ENCODE assay signal across 30 cellular contexts in the genomic region with DNA sequence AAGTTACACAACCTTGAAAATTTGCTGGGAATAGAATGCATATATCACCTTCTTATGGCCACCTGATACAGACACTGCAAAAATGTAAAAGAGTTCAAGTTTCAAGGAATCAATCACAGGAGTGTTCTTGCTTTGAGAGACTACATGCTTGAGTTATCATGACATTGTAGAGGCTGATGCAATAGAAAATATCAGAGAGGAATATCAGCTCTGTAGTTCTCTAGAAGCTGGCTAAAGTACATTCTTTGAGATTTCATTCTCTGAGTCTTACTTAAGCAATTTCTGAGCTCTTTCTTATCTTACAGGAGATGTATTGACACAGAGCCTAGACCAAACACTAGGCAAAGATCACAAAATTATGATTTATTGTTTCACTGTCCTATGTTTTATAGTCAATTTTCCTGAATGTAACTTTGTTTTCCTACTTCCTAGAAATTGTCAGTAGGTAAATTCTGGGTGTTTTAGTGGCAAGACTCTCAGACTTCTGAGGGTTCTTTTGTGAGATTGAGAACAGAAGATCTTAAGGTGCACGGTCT.
DNase-seq lines count a peak whose midpoint lies in the region; ATAC-seq, FAIRE-seq and TF ChIP-seq lines count a peak whose summit lies in the region.
"Had no signal": no experiment of that assay in that cellular context is flagged by ENCODE, and none has a peak within 500 bp of the region (broad histone marks: within the 10 kb centered on the region; RNA-seq: fewer than 3 reads in every experiment).

No MANE protein-coding gene starts in this region.

- H3K79me2 ChIP-seq in mammary epithelial cell (ENCODE audit: insufficient read depth, low read length) (no peaks in the 10 kb centered on the region), H1 (ENCODE audit: control insufficient read depth in 1 of 2, insufficient read depth in 2 of 2, low read length in 2 of 2) (no peaks in the 10 kb centered on the region)

- H3K27ac Mint-ChIP-seq in MCF 10A (ENCODE audit: low read depth, unreplicated experiment) = peak overlapping the region; percentile 26
- H3K27ac Mint-ChIP-seq: activated naive CD8-positive, alpha-beta T cell treated with anti-CD3 and anti-CD28 coated beads, Interleukin-2, amount 50 U/mL, for 24 hours; activated T-cell treated with anti-CD3 and anti-CD28 coated beads, Interleukin-2, amount 50 U/mL, for 72 hours; brain; CD4-positive, CD25-positive, alpha-beta regulatory T cell; naive thymus-derived CD4-positive, alpha-beta T cell had no signal

- no peaks in the 10 kb centered on the region for H3K79me1 ChIP-seq in H1 (ENCODE audit: low read depth, low read length)

- WGBS in mammary epithelial cell (ENCODE audit: low coverage, missing lambda C conversion rate) = 92% methylated on average over 1 of the region's 1 CpG
- WGBS in H1 (ENCODE audit: extremely low coverage in 1 of 2, insufficient coverage in 1 of 2, insufficient read length in 1 of 2, insufficient replicate concordance in 2 of 2, low coverage in 1 of 2, low lambda C conversion rate in 2 of 2, missing lambda C conversion rate in 1 of 2), 2 experiments = 94% methylated on average over 1 of the region's 1 CpG; no CpG with 5 or more reads in 1 of the 2 experiments
- WGBS in aorta, 2 donors = 90 to 95% methylated on average over 1 of the region's 1 CpG
- 88 to 95% (median 94%) methylated on average over 1 of the region's 1 CpG for WGBS in small intestine, 3 donors

- H2BK5ac ChIP-seq in H1 (ENCODE audit: low read depth, low read length) = no peak overlapping the region

- POLR2A ChIA-PET in MCF 10A (lab: Yijun Ruan, JAX) (interaction anchor here (0.6 kb wide), 1 partner anchor 10 kb away, joined by 3 read pairs; no protein-coding TSS in a partner anchor), H1 (lab: Charles Lee; ENCODE audit: partially characterized antibody) (no interaction called here)

- no peak overlapping the region for H3K4me3 Mint-ChIP-seq in MCF 10A (ENCODE audit: unreplicated experiment)
- H3K4me3 Mint-ChIP-seq: activated naive CD8-positive, alpha-beta T cell treated with anti-CD3 and anti-CD28 coated beads, Interleukin-2, amount 50 U/mL, for 24 hours; activated T-cell treated with anti-CD3 and anti-CD28 coated beads, Interleukin-2, amount 50 U/mL, for 72 hours; brain; CD4-positive, CD25-positive, alpha-beta regulatory T cell; naive thymus-derived CD4-positive, alpha-beta T cell had no signal

- no peak overlapping the region for H4K5ac ChIP-seq in H1 (ENCODE audit: insufficient read length, low read depth, low read length)

- TF ChIP-seq RAD21 in H1 (IDR thresholded peaks at IDR 0.05 in 1 of 2, conservative IDR thresholded peaks at IDR 0.05 in 1 of 2; ENCODE audit: low read depth in 2 of 2, low read length in 2 of 2) = no peak

- no peaks in the 10 kb centered on the region for H3K9me3 Mint-ChIP-seq in MCF 10A (ENCODE audit: unreplicated experiment)
- H3K9me3 Mint-ChIP-seq: activated naive CD8-positive, alpha-beta T cell treated with anti-CD3 and anti-CD28 coated beads, Interleukin-2, amount 50 U/mL, for 24 hours; activated T-cell treated with anti-CD3 and anti-CD28 coated beads, Interleukin-2, amount 50 U/mL, for 72 hours; brain had no signal

- no peak overlapping the region for H3K27ac ChIP-seq in mammary epithelial cell (ENCODE audit: insufficient read depth, low read depth, low read length)
- H3K27ac ChIP-seq in H1 (ENCODE audit: low read depth, low read length) = no peak overlapping the region
- H3K27ac ChIP-seq in aorta (ENCODE audit: low read depth in 1 of 2, low read length in 2 of 2) = no peak overlapping the region
- no peak overlapping the region for H3K27ac ChIP-seq in small intestine (ENCODE audit: low read depth in 1 of 2, low read length in 1 of 2)
- H3K27ac ChIP-seq: psoas muscle, sigmoid colon, thyroid gland had no signal

- no TSS peak for BruUV-seq in MCF 10A (replicated peaks; lab: Mats Ljungman, UMichigan)
- BruUV-seq in mammary epithelial cell (replicated peaks; lab: Mats Ljungman, UMichigan) = no TSS peak

- FAIRE-seq in H1 (lab: Jason Lieb, UNC) (no peak), small intestine (lab: Jason Lieb, UNC) (no peak)
- FAIRE-seq: GM19239 had no signal

- H3K9ac ChIP-seq in mammary epithelial cell (ENCODE audit: insufficient read depth, low read length) (no peak overlapping the region), H1 (replicated peaks in 1 of 4; ENCODE audit: extremely low read depth in 1 of 4, low read depth in 3 of 4, low read length in 3 of 4) (no peak overlapping the region)

- dilution Hi-C loops in mammary epithelial cell (cut with HindIII; ENCODE audit: low sequenced_read_pairs) = no loop called here

- H3K27me3 Mint-ChIP-seq in MCF 10A (ENCODE audit: insufficient read depth, unreplicated experiment) = no peaks in the 10 kb centered on the region

- TF ChIP-seq CTCF in MCF 10A (IDR thresholded peaks at IDR 0.05; ENCODE audit: unreplicated experiment) (no peak), mammary epithelial cell (conservative IDR thresholded peaks at IDR 0.05 in 1 of 2, IDR thresholded peaks at IDR 0.05 in 1 of 2; ENCODE audit: extremely low read depth in 1 of 2, insufficient read depth in 1 of 2, low read depth in 1 of 2, low read length in 2 of 2) (no peak), H1 (IDR thresholded peaks at IDR 0.05; ENCODE audit: control extremely low read depth in 1 of 3, insufficient read depth in 1 of 3, low read depth in 1 of 3, low read length in 3 of 3) (no peak), kidney epithelial cell (IDR thresholded peaks at IDR 0.05; ENCODE audit: insufficient read depth, low read length, poor library complexity, severe bottlenecking) (no peak)

- H3K23ac ChIP-seq in H1 (ENCODE audit: insufficient read length) = no peak overlapping the region

- H3K27me3 ChIP-seq in mammary epithelial cell (ENCODE audit: insufficient read depth, low read length) (no peaks in the 10 kb centered on the region), H1 (replicated peaks in 1 of 4; ENCODE audit: control insufficient read depth in 3 of 4, extremely low read depth in 1 of 4, insufficient read depth in 3 of 4, low read length in 3 of 4) (no peaks in the 10 kb centered on the region), kidney epithelial cell (ENCODE audit: control insufficient read depth, insufficient read depth, low read length) (no peaks in the 10 kb centered on the region), aorta (ENCODE audit: control insufficient read depth in 1 of 2, insufficient read depth in 2 of 2, low read length in 1 of 2) (no peaks in the 10 kb centered on the region), small intestine (ENCODE audit: control insufficient read depth in 2 of 2, insufficient read depth in 2 of 2, low read length in 2 of 2) (no peaks in the 10 kb centered on the region)
- H3K27me3 ChIP-seq: sigmoid colon, thyroid gland had no signal

- no peak overlapping the region for H4K91ac ChIP-seq in H1 (replicated peaks; ENCODE audit: insufficient read length, low read length)

- DNase-seq in MCF 10A (ENCODE audit: unreplicated experiment) (no peak), mammary epithelial cell (no peak), H1 (ENCODE audit: low read depth in 1 of 2, low spot score in 2 of 2) (no peak), kidney epithelial cell (ENCODE audit: low read depth) (peak; percentile 2), aorta (no peak), globus pallidus (ENCODE audit: low spot score) (no peak), middle frontal gyrus (ENCODE audit: extremely low spot score, low spot score) (no peak), small intestine (no peak)
- DNase-seq: 8988T; activated CD4-positive, alpha-beta T cell treated with anti-CD3 and anti-CD28 coated beads, Interleukin-2, amount 50 U/mL, for 4 hours; activated naive CD8-positive, alpha-beta T cell treated with anti-CD3 and anti-CD28 coated beads, Interleukin-2, amount 50 U/mL, for 24 hours; activated T-cell treated with anti-CD3 and anti-CD28 coated beads, Interleukin-2, amount 50 U/mL, for 72 hours; CD4-positive, CD25-positive, alpha-beta regulatory T cell; cerebellar nuclear complex; islet precursor cell; midbrain; naive thymus-derived CD4-positive, alpha-beta T cell; NCI-H1417 treated with DMSO at 0.1 percent for 48 hours; NCI-H2029 treated with DMSO at 0.1 percent for 48 hours; occipital lobe; psoas muscle; SHP77; sigmoid colon; stimulated activated CD4-positive, alpha-beta T cell treated with anti-CD3 and anti-CD28 coated beads, Interleukin-4, amount 100 ng/mL, for 24 hours; T-helper 2 cell; thyroid gland had no signal

- no peak overlapping the region for H2BK12ac ChIP-seq in H1 (ENCODE audit: low read depth, low read length)

- H2AFZ ChIP-seq in mammary epithelial cell (ENCODE audit: low read depth, low read length) = no peak overlapping the region
- peak overlapping the region; percentile 28; the same call in 1 of the 2 replicates for H2AFZ ChIP-seq in H1 (ENCODE audit: low read length)

- H3K4me1 ChIP-seq in mammary epithelial cell (ENCODE audit: insufficient read depth, low read length) (peaks cover 7% of the 10 kb centered on the region), H1 (replicated peaks in 1 of 4; ENCODE audit: control insufficient read depth in 3 of 4, insufficient read depth in 4 of 4, low read length in 3 of 4) (no peaks in the 10 kb centered on the region), aorta (ENCODE audit: control insufficient read depth in 1 of 2, insufficient read depth in 2 of 2, low read length in 2 of 2) (no peaks in the 10 kb centered on the region), small intestine (ENCODE audit: control insufficient read depth in 2 of 2, insufficient read depth in 1 of 2, low read depth in 1 of 2, low read length in 1 of 2) (no peaks in the 10 kb centered on the region)
- H3K4me1 ChIP-seq: psoas muscle, sigmoid colon, thyroid gland had no signal

- peaks cover 13% of the 10 kb centered on the region for H3K4me1 Mint-ChIP-seq in MCF 10A (ENCODE audit: insufficient read depth, unreplicated experiment)
- H3K4me1 Mint-ChIP-seq: activated naive CD8-positive, alpha-beta T cell treated with anti-CD3 and anti-CD28 coated beads, Interleukin-2, amount 50 U/mL, for 24 hours; brain; CD4-positive, CD25-positive, alpha-beta regulatory T cell; naive thymus-derived CD4-positive, alpha-beta T cell had no signal

- H2BK15ac ChIP-seq in H1 (ENCODE audit: low read length) = no peak overlapping the region

- no peak for ATAC-seq in aorta (ENCODE audit: low FRiP score)
- ATAC-seq: activated CD4-positive, CD25-positive, alpha-beta regulatory T cell treated with anti-CD3 and anti-CD28 coated beads, Interleukin-2, amount 50 U/mL, for 24 hours; activated naive CD8-positive, alpha-beta T cell treated with anti-CD3 and anti-CD28 coated beads, Interleukin-2, amount 50 U/mL, for 24 hours; activated T-cell treated with anti-CD3 and anti-CD28 coated beads, Interleukin-2, amount 50 U/mL, for 72 hours; naive thymus-derived CD4-positive, alpha-beta T cell; Panc1; psoas muscle had no signal

- CTCF ChIA-PET in MCF 10A (lab: Yijun Ruan, JAX) (no interaction called here), mammary epithelial cell (lab: Charles Lee; ENCODE audit: low non-redundant PET) (no interaction called here), H1 (lab: Charles Lee; ENCODE audit: partially characterized antibody) (interaction anchor here (0.5 to 1.2 kb wide), 2 partner anchors 9 to 40 kb away, joined by 3 to 5 read pairs; no protein-coding TSS in a partner anchor)

- no peak overlapping the region for H3K56ac ChIP-seq in H1 (replicated peaks; ENCODE audit: insufficient read length, low read depth, low read length)

- H3K18ac ChIP-seq in H1 (ENCODE audit: extremely low read depth, low read length) = no peak overlapping the region

- no peak overlapping the region for H2AK5ac ChIP-seq in H1 (ENCODE audit: low read depth, low read length)

- no peaks in the 10 kb centered on the region for H3K36me3 Mint-ChIP-seq in MCF 10A (ENCODE audit: insufficient read depth, unreplicated experiment)
- H3K36me3 Mint-ChIP-seq: brain; CD4-positive, CD25-positive, alpha-beta regulatory T cell; naive thymus-derived CD4-positive, alpha-beta T cell had no signal

- H4K20me1 ChIP-seq in mammary epithelial cell (ENCODE audit: insufficient read depth, low read length) (no peaks in the 10 kb centered on the region), H1 (replicated peaks in 1 of 2; ENCODE audit: control insufficient read depth in 1 of 2, insufficient read depth in 2 of 2, low read length in 2 of 2) (no peaks in the 10 kb centered on the region)

- in situ Hi-C loops in mammary epithelial cell (cut with MboI; ENCODE audit: low sequenced_read_pairs in 2 of 2) = no loop called here

- no peak overlapping the region for H3K4me2 ChIP-seq in mammary epithelial cell (ENCODE audit: insufficient read depth, low read depth, low read length)
- H3K4me2 ChIP-seq in H1 (ENCODE audit: insufficient read depth in 1 of 2, low read depth in 2 of 2, low read length in 2 of 2) = no peak overlapping the region

- intact Hi-C loops in MCF 10A (cut with micrococcal nuclease) = no loop called here
- intact Hi-C loops in mammary epithelial cell (cut with micrococcal nuclease) = no loop called here
- intact Hi-C loops in aorta (cut with DNase I) = no loop called here

- H4K8ac ChIP-seq in H1 (ENCODE audit: extremely low read depth, insufficient read depth, low read length) = no peak overlapping the region

- H3K36me3 ChIP-seq in mammary epithelial cell (ENCODE audit: insufficient read depth, low read length) (no peaks in the 10 kb centered on the region), H1 (ENCODE audit: control insufficient read depth in 2 of 4, insufficient read depth in 4 of 4, low read length in 3 of 4) (no peaks in the 10 kb centered on the region), kidney epithelial cell (ENCODE audit: control insufficient read depth, insufficient read depth, low read length) (no peaks in the 10 kb centered on the region), aorta (ENCODE audit: control insufficient read depth in 1 of 2, insufficient read depth in 2 of 2, low read length in 1 of 2) (no peaks in the 10 kb centered on the region), small intestine (ENCODE audit: control insufficient read depth in 2 of 2, insufficient read depth in 2 of 2, low read length in 2 of 2) (no peaks in the 10 kb centered on the region)
- H3K36me3 ChIP-seq: sigmoid colon, thyroid gland had no signal

- no peak overlapping the region for H2BK20ac ChIP-seq in H1 (ENCODE audit: low read length)

- TF ChIP-seq POLR2A in H1 (IDR thresholded peaks at IDR 0.05; ENCODE audit: control extremely low read depth in 1 of 2, low read depth in 2 of 2, low read length in 2 of 2) = no peak

- TF ChIP-seq EP300 in H1 (IDR thresholded peaks at IDR 0.05; ENCODE audit: borderline replicate concordance in 1 of 2, low read depth in 2 of 2, low read length in 2 of 2) = no peak

- H3K4me3 ChIP-seq in mammary epithelial cell (replicated peaks in 1 of 3; ENCODE audit: insufficient read depth in 1 of 3, low read depth in 2 of 3, low read length in 3 of 3) (no peak overlapping the region), H1 (ENCODE audit: extremely low read depth in 1 of 4, insufficient read depth in 2 of 4, low read depth in 3 of 4, low read length in 4 of 4) (no peak overlapping the region), kidney epithelial cell (ENCODE audit: low read depth, low read length) (no peak overlapping the region), aorta (ENCODE audit: low read length in 2 of 2) (no peak overlapping the region), small intestine (ENCODE audit: low read depth in 1 of 2, low read length in 2 of 2) (no peak overlapping the region)
- H3K4me3 ChIP-seq: psoas muscle, sigmoid colon, thyroid gland had no signal

- no peak overlapping the region for H3K14ac ChIP-seq in H1 (ENCODE audit: insufficient read length)

- H2BK120ac ChIP-seq in H1 (replicated peaks; ENCODE audit: low read depth, low read length) = no peak overlapping the region

- no peaks in the 10 kb centered on the region for H3K9me3 ChIP-seq in mammary epithelial cell (replicated peaks; ENCODE audit: insufficient read depth, low read length)
- no peaks in the 10 kb centered on the region for H3K9me3 ChIP-seq in H1 (ENCODE audit: insufficient read depth in 2 of 2, low read depth in 1 of 2, low read length in 1 of 2)
- no peaks in the 10 kb centered on the region for H3K9me3 ChIP-seq in aorta (ENCODE audit: control insufficient read depth, low read length)
- H3K9me3 ChIP-seq in small intestine (ENCODE audit: control insufficient read depth, low read depth) = no peaks in the 10 kb centered on the region
- H3K9me3 ChIP-seq: psoas muscle, sigmoid colon, thyroid gland had no signal

- H3K23me2 ChIP-seq in H1 (ENCODE audit: low read depth, low read length) = no peaks in the 10 kb centered on the region

- H3K4ac ChIP-seq in H1 (replicated peaks; ENCODE audit: insufficient read length, low read depth, low read length) = no peak overlapping the region
